In the genomic region with DNA sequence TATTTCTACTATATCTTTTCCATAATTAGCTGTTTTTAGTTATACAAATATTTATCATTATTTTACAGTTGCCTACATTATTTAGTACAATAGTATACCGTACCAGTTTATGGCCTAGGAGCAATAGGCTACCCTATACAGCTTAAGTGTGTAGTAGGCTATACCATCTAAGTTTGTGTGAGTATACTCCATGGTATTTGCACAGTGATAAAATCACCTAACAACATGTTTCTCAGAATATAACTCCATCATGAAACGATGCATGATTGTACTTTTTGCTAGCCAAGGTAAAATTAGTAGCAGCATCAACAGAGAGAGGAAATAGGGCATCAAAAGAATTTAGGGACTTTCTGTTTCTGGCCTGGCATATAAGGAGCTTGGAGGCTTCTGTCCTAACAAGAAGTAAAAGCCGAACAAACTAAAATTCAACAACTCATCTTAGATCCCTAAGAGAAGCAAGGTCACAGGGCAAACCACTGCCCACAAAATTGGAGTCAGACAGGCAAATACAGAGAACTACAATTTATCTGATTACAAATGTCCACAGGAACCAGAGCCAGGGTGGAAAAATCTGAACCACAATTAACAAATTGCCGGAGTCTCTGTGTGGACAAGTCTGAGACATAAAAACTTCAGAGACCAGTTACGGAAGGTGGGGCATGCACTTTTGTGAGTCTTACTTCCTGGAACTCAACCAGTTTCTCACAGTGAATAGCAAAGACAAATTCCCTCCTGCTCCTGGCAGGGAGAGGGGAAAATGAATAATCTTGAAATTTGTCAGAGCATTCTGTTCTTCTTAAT, we compare ENCODE assay signal across 10 cellular contexts.
DNase-seq lines count a peak whose midpoint lies in the region; ATAC-seq and FAIRE-seq lines count a peak whose summit lies in the region.
"Had no signal": no experiment of that assay in that cellular context is flagged by ENCODE, and none has a peak within 500 bp of the region (broad histone marks: within the 10 kb centered on the region; RNA-seq: fewer than 3 reads in every experiment).

No MANE protein-coding gene starts in this region.

- H3K36me3 ChIP-seq in stomach smooth muscle (ENCODE audit: control insufficient read depth in 2 of 2, insufficient read depth in 2 of 2, low read length in 2 of 2), result no peaks in the 10 kb centered on the region

- no peaks in the 10 kb centered on the region for H3K4me1 ChIP-seq in stomach smooth muscle (ENCODE audit: control insufficient read depth, insufficient read depth, low read length)

- H3K4me3 ChIP-seq in stomach smooth muscle (ENCODE audit: low read length in 2 of 2), result peak overlapping the region in 1 of 2 donors; percentile 8

- ATAC-seq in left lobe of liver, result peak; percentile 29
- no peak for ATAC-seq in HG03342 (IDR thresholded peaks at IDR 0.05; ENCODE audit: unreplicated experiment)
- no peak for ATAC-seq in GM19395 (IDR thresholded peaks at IDR 0.05; ENCODE audit: unreplicated experiment)

- peak; percentile 38 for FAIRE-seq in colon (lab: Jason Lieb, UNC)

- no peaks in the 10 kb centered on the region for H3K27me3 ChIP-seq in stomach smooth muscle (ENCODE audit: control insufficient read depth in 1 of 2, insufficient read depth in 2 of 2, low read length in 2 of 2)

- no peaks in the 10 kb centered on the region for H3K9me3 ChIP-seq in stomach smooth muscle (ENCODE audit: control insufficient read depth in 2 of 2, low read length in 2 of 2)

- H3K27ac ChIP-seq in stomach smooth muscle (ENCODE audit: low read length), result peak overlapping the region; percentile 37

- DNase-seq in HT-29 (ENCODE audit: low spot score) (peak; percentile 59), left lobe of liver (ENCODE audit: low spot score) (no peak), cerebellum (ENCODE audit: low spot score) (no peak), cerebellar cortex (ENCODE audit: low spot score) (no peak)
- DNase-seq: activated naive CD4-positive, alpha-beta T cell; GOT3 had no signal

- peak overlapping the region in 1 of 2 donors; percentile 19 for H3K9ac ChIP-seq in stomach smooth muscle (ENCODE audit: low read length in 2 of 2)
